1 cellular context compared by ENCODE assay signal in the genomic region with DNA sequence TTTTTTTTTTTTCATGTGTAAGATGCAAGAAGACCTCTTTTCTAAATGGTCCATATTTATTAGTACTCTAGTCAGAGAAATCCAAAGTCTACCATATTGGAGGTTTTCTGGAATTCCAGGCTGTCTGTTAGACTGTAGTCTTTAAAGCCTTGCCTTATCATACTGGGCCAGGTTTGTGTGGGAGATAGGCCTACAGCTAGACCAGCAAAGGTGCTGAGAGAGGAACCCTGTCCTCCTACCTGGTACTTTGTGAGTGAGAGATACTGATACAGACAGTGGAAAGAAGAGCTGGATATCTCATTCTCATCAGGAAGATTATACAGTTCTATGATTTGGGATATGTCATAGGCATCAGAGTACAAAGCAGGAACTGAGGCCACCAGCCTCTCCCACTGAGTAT.
TF ChIP-seq lines count a peak whose summit lies in the region.

No MANE protein-coding gene starts in this region.

TF ChIP-seq in HCT116, 20 proteins besides CTCF, POLR2A, EP300 and RAD21 (continued from another document):
- no peak for TF ChIP-seq TCF7L2 (IDR thresholded peaks at IDR 0.05; ENCODE audit: borderline replicate concordance, extremely low read depth, insufficient read depth, insufficient read length)
- TF ChIP-seq YY1 (IDR thresholded peaks at IDR 0.05; ENCODE audit: extremely low read depth, insufficient replicate concordance, low read depth, low read length): no peak
- no peak for TF ChIP-seq ZNF274 (IDR thresholded peaks at IDR 0.05; ENCODE audit: low read depth, low read length)
- no peak for TF ChIP-seq ELF1 (IDR thresholded peaks at IDR 0.05; ENCODE audit: borderline replicate concordance, low read depth)
- TF ChIP-seq MAX (IDR thresholded peaks at IDR 0.05): no peak
- no peak for TF ChIP-seq CEBPB (IDR thresholded peaks at IDR 0.05; ENCODE audit: low read depth)
- TF ChIP-seq, protein P1, sequence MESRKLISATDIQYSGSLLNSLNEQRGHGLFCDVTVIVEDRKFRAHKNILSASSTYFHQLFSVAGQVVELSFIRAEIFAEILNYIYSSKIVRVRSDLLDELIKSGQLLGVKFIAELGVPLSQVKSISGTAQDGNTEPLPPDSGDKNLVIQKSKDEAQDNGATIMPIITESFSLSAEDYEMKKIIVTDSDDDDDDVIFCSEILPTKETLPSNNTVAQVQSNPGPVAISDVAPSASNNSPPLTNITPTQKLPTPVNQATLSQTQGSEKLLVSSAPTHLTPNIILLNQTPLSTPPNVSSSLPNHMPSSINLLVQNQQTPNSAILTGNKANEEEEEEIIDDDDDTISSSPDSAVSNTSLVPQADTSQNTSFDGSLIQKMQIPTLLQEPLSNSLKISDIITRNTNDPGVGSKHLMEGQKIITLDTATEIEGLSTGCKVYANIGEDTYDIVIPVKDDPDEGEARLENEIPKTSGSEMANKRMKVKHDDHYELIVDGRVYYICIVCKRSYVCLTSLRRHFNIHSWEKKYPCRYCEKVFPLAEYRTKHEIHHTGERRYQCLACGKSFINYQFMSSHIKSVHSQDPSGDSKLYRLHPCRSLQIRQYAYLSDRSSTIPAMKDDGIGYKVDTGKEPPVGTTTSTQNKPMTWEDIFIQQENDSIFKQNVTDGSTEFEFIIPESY (IDR thresholded peaks at IDR 0.05; ENCODE audit: extremely low read depth, insufficient replicate concordance, low read length): no peak
- TF ChIP-seq EZH2 (IDR thresholded peaks at IDR 0.05): no peak
- TF ChIP-seq, protein P2, sequence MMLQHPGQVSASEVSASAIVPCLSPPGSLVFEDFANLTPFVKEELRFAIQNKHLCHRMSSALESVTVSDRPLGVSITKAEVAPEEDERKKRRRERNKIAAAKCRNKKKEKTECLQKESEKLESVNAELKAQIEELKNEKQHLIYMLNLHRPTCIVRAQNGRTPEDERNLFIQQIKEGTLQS (IDR thresholded peaks at IDR 0.05): no peak
- no peak for TF ChIP-seq SP1 (IDR thresholded peaks at IDR 0.05; ENCODE audit: low read depth)
